Comparison of ENCODE assay signal across 8 cellular contexts in genomic region chr19:58519355-58520256, GRCh38. TPM values are rescaled to one million over a fixed set of nuclear protein-coding genes. Genes with fewer than 3 reads are reported as not detected.
A peak's percentile ranks its signal among the peaks of the same experiment; 100 is the strongest.
DNase-seq lines count a peak whose midpoint lies in the region; FAIRE-seq and TF ChIP-seq lines count a peak whose summit lies in the region.

TSS of gene ZBTB45 (minus strand) at chr19:58519810. CDS start at chr19:58517673, 2,137 bp downstream.

- H2AFZ ChIP-seq in H9 (ENCODE audit: low read length) = no peak within 1 kb of the TSS
- peak within 1 kb of the TSS; percentile 66 for H2AFZ ChIP-seq in neural cell (ENCODE audit: low read depth, low read length)

- no peaks in the 10 kb centered on the region for H3K79me1 ChIP-seq in H9 (ENCODE audit: insufficient read depth, low read depth, low read length, poor library complexity, severe bottlenecking)

- no peak within 1 kb of the TSS for H4K91ac ChIP-seq in H9 (ENCODE audit: insufficient read length, low read depth, low read length)

- H3K36me3 ChIP-seq in neural cell (ENCODE audit: insufficient read depth, low read length) (no peaks in the 10 kb centered on the region), stomach (peaks cover 16 to 25% (median 22%) of the 10 kb centered on the region in 4 donors)

- H3K9ac ChIP-seq in H9 (ENCODE audit: extremely low read depth, insufficient read length, low read length) = peak within 1 kb of the TSS; percentile 96
- H3K9ac ChIP-seq in neural cell (ENCODE audit: low read length) = peak within 1 kb of the TSS; percentile 97

- peak within 1 kb of the TSS; percentile 95 for H3K18ac ChIP-seq in H9 (ENCODE audit: insufficient read length, low read depth, low read length)

- H3K4me1 ChIP-seq in H9 (ENCODE audit: insufficient read depth, low read length) (no peaks in the 10 kb centered on the region; the same call in 1 of the 2 replicates), stomach (peaks cover 23 to 59% (median 53%) of the 10 kb centered on the region in 4 donors)

- H3K79me2 ChIP-seq in H9 (ENCODE audit: insufficient read depth, low read length) (peaks cover 2% of the 10 kb centered on the region; the same call in 1 of the 2 replicates), neural cell (replicated peaks; ENCODE audit: insufficient read depth, low read length) (peaks cover 13% of the 10 kb centered on the region)

- H4K5ac ChIP-seq in H9 (ENCODE audit: insufficient read length, low read depth, low read length) = peak within 1 kb of the TSS; percentile 19

- H3K27me3 Mint-ChIP-seq in H9 (ENCODE audit: low read depth) = no peaks in the 10 kb centered on the region

- TF ChIP-seq CTCF in H9 (conservative IDR thresholded peaks at IDR 0.05) (peak; percentile 68), neural cell (IDR thresholded peaks at IDR 0.05; ENCODE audit: poor library complexity, severe bottlenecking) (peak; percentile 82), stomach (IDR thresholded peaks at IDR 0.05) (peak in 5 of 7 experiments; percentile 35 to 93 (median 65))

- peak in 1 of 4 donors; percentile 9 for TF ChIP-seq POLR2A in stomach (IDR thresholded peaks at IDR 0.05)

- H3K23ac ChIP-seq in H9 (ENCODE audit: insufficient read length, low read depth, low read length) = no peak within 1 kb of the TSS

- FAIRE-seq in G401.6 (lab: Jason Lieb, UNC) = peak; percentile 87

- DNase-seq in H9 (peak; percentile 95), M059J (ENCODE audit: low read depth) (peak; percentile 95), SHP77 (lab: John Stamatoyannopoulos, UW) (peak; percentile 93 to 97), fibroblast of the conjunctiva (ENCODE audit: low read depth) (peak; percentile 95), stomach (peak; percentile 93)
- peak; percentile 95 for DNase-seq in activated effector memory CD4-positive, alpha-beta T cell treated with anti-CD3 and anti-CD28 coated beads, Interleukin-2, amount 50 U/mL, for 16 hours

- no peak within 1 kb of the TSS for H3K56ac ChIP-seq in H9 (ENCODE audit: insufficient read length, low read depth, low read length)

- no CpG with 5 or more reads among the region's 87 CpGs for WGBS in H9 (ENCODE audit: extremely low coverage, insufficient read length, low lambda C conversion rate)
- WGBS in stomach, 5 donors = 0 to 1% (median 0%) methylated on average over 76 to 87 of the region's 87 CpGs

- peak; percentile 76 for TF ChIP-seq RAD21 in neural cell (conservative IDR thresholded peaks at IDR 0.05)

- peak within 1 kb of the TSS; percentile 91 to 96 for H3K4me3 Mint-ChIP-seq in H9

- H3K4me3 ChIP-seq in neural cell (ENCODE audit: low read length) (peak within 1 kb of the TSS; percentile 92), stomach (peak within 1 kb of the TSS; percentile 80 to 94 (median 86))

- H3K9me3 Mint-ChIP-seq in H9 = peaks cover 0 to 3% of the 10 kb centered on the region in 2 experiments; a peak in 1 of 5 replicates

- peak within 1 kb of the TSS; percentile 96 for H3K14ac ChIP-seq in H9 (ENCODE audit: insufficient read depth, low read length)

- H4K8ac ChIP-seq in H9 (replicated peaks; ENCODE audit: insufficient read length, low read depth, low read length) = no peak within 1 kb of the TSS

- H3K4me1 Mint-ChIP-seq in H9 = peaks cover 46 to 48% of the 10 kb centered on the region in 2 experiments

- H3K9me2 ChIP-seq in neural cell (ENCODE audit: insufficient read depth, low read length) = no peaks in the 10 kb centered on the region

- intact Hi-C loops in stomach (cut with DNase I; ENCODE audit: low total_unique reads) = no loop called here

- H2BK12ac ChIP-seq in H9 (ENCODE audit: insufficient read length, low read depth, low read length) = no peak within 1 kb of the TSS

- H3K9me3 ChIP-seq in H9 (ENCODE audit: control insufficient read depth, low read depth, low read length) (no peaks in the 10 kb centered on the region), neural cell (ENCODE audit: low read length) (no peaks in the 10 kb centered on the region), stomach (no peaks in the 10 kb centered on the region)

- peaks cover 20% of the 10 kb centered on the region for H3K23me2 ChIP-seq in H9 (ENCODE audit: insufficient read length, low read depth, low read length, poor library complexity, severe bottlenecking)

- H3K27ac ChIP-seq in H9 (ENCODE audit: insufficient read length, low read depth, low read length) (peak within 1 kb of the TSS; percentile 69), neural cell (ENCODE audit: low read length) (peak within 1 kb of the TSS; percentile 95), stomach (peak within 1 kb of the TSS; percentile 96 to 100 (median 98))

- H3T11ph ChIP-seq in H9 (ENCODE audit: low read length) = no peak within 1 kb of the TSS

- H3K4me2 ChIP-seq in H9 (ENCODE audit: insufficient read depth, insufficient read length, low read length) = peak within 1 kb of the TSS; percentile 85
- H3K4me2 ChIP-seq in neural cell (ENCODE audit: low read length) = peak within 1 kb of the TSS; percentile 89

- peak; percentile 76 for TF ChIP-seq EP300 in neural cell (conservative IDR thresholded peaks at IDR 0.05; ENCODE audit: poor library complexity, severe bottlenecking)
- no peak for TF ChIP-seq EP300 in stomach (IDR thresholded peaks at IDR 0.05)

- peaks cover 7% of the 10 kb centered on the region for H3F3A ChIP-seq in neural cell (ENCODE audit: insufficient read depth, low read length, poor library complexity, severe bottlenecking)

- no peak within 1 kb of the TSS for H2BK20ac ChIP-seq in H9 (ENCODE audit: low read depth, low read length, poor library complexity, severe bottlenecking)

- no peak within 1 kb of the TSS for H2BK15ac ChIP-seq in H9 (ENCODE audit: low read depth, low read length)

- H2BK120ac ChIP-seq in H9 (ENCODE audit: low read depth, low read length, poor library complexity, severe bottlenecking) = no peak within 1 kb of the TSS

- H2BK5ac ChIP-seq in H9 (ENCODE audit: insufficient read length, low read length) = no peak within 1 kb of the TSS

- H2AK5ac ChIP-seq in H9 (ENCODE audit: insufficient read length, low read length) = no peak within 1 kb of the TSS

- H3K36me3 Mint-ChIP-seq in H9 (ENCODE audit: insufficient read depth in 1 of 3, low read depth in 3 of 3) = peaks cover 9 to 19% (median 13%) of the 10 kb centered on the region in 3 experiments

- H4K20me1 ChIP-seq in H9 (ENCODE audit: control insufficient read depth, insufficient read depth, insufficient read length) (no peaks in the 10 kb centered on the region), neural cell (ENCODE audit: insufficient read depth) (no peaks in the 10 kb centered on the region)

- H3K4ac ChIP-seq in H9 (ENCODE audit: low read depth, low read length) = no peak within 1 kb of the TSS; the same call in 1 of the 2 replicates

- H3K27ac Mint-ChIP-seq in H9 = peak within 1 kb of the TSS; percentile 75 to 100 (median 99)

- H3K27me3 ChIP-seq in H9 (ENCODE audit: insufficient read depth, low read length) (no peaks in the 10 kb centered on the region), neural cell (ENCODE audit: insufficient read depth, low read depth, low read length) (no peaks in the 10 kb centered on the region), stomach (no peaks in the 10 kb centered on the region)

TF ChIP-seq in neural cell, 6 proteins besides CTCF, POLR2A, EP300 and RAD21:
- TF ChIP-seq EZH2 (IDR thresholded peaks at IDR 0.05; ENCODE audit: borderline replicate concordance, insufficient read depth, low read length, poor library complexity, severe bottlenecking) = no peak
- TF ChIP-seq MXI1 (conservative IDR thresholded peaks at IDR 0.05; ENCODE audit: poor library complexity, severe bottlenecking) = peak; percentile 81
- peak; percentile 59 for TF ChIP-seq SMC3 (conservative IDR thresholded peaks at IDR 0.05; ENCODE audit: poor library complexity)
- peak; percentile 92 for TF ChIP-seq TAF1 (IDR thresholded peaks at IDR 0.05; ENCODE audit: low read depth)
- TF ChIP-seq REST (IDR thresholded peaks at IDR 0.05; ENCODE audit: borderline replicate concordance) = peak; percentile 89
- peak; percentile 88 for TF ChIP-seq POLR2AphosphoS5 (IDR thresholded peaks at IDR 0.05)

RNA-seq across cellular contexts. Expression of gene ZBTB45, which starts in this region (rescaled TPM):
- total RNA-seq in H9 (2021) = 18.7 and 18.8 TPM in 2 replicates
- 5.8 and 9.7 TPM in 2 replicates for total RNA-seq in M059J (2014; rRNA removed; shearing (Covaris generic))
- polyA plus RNA-seq in neural cell = 5.5 and 6.8 TPM in 2 replicates
- polyA minus RNA-seq in neural cell = 7.8 and 10.0 TPM in 2 replicates
- 10 to 100 TPM in 3 of 5 donors, 1 to 10 TPM in 1, not detected in 1; 2.4 to 49.0 (median 20.1) TPM for total RNA-seq in stomach
- 1 to 10 TPM; 5.6 to 8.2 (median 6.6) TPM for polyA plus RNA-seq in stomach

Comparison
In these comparisons a context has a peak if more than half of its experiments do, and no peak if none do; other contexts are left out.
1. Peak in every context shown above with its lines: DNase-seq, H3K4me3 ChIP-seq and H3K27ac ChIP-seq.